1 cellular context compared by ENCODE assay signal in the genomic region with DNA sequence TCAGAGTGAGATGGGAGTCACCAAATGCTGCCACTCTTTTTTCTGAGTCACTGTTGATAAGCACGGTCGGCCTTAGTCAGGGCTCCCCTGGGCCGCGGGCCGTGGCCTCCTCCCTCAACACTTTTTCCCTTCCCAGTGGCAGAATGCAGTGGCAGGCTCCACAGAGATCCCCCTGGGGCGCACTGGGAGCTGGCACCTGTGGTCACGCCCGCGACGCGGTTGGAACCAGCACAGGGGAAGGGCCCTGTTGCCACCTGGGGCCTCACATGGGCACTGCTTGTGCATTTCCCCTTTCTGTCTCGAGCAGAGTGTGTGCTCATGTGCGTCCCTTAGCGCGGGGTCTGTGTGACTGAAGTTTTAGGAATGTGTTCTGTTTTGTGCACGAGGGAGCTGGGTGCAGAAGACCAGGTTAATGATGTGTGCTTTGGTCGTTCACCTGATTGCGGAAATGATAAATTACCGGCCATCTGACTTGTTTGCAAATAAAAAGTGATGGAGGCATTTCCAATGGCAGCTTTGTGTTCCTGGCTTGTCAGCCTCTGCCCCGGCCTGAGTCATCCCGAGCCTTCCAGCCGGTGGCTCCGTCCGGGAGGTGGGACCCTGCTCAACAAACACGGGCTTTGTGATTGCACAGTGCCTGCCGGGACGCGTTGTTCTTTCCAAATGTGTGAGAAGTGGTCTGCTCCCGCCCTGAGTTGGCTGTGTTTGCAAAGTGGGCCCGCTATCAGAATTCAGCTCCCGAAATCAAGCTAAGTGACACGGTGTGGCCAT.
TF ChIP-seq lines count a peak whose summit lies in the region.

No MANE protein-coding gene starts in this region.

TF ChIP-seq in HepG2, 621 proteins besides CTCF, POLR2A, EP300 and RAD21 (continued from another document):
- TF ChIP-seq, protein P1, sequence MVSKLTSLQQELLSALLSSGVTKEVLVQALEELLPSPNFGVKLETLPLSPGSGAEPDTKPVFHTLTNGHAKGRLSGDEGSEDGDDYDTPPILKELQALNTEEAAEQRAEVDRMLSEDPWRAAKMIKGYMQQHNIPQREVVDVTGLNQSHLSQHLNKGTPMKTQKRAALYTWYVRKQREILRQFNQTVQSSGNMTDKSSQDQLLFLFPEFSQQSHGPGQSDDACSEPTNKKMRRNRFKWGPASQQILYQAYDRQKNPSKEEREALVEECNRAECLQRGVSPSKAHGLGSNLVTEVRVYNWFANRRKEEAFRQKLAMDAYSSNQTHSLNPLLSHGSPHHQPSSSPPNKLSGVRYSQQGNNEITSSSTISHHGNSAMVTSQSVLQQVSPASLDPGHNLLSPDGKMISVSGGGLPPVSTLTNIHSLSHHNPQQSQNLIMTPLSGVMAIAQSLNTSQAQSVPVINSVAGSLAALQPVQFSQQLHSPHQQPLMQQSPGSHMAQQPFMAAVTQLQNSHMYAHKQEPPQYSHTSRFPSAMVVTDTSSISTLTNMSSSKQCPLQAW (CRISPR knock-in tag; IDR thresholded peaks at IDR 0.05), result peak; percentile 46; the same call in 1 of the 2 replicates
- no peak for TF ChIP-seq MTF1 (CRISPR knock-in tag; IDR thresholded peaks at IDR 0.05)
- TF ChIP-seq MLLT10 (CRISPR knock-in tag; IDR thresholded peaks at IDR 0.05), result no peak
- TF ChIP-seq MYNN (CRISPR knock-in tag; IDR thresholded peaks at IDR 0.05; ENCODE audit: low read depth), result no peak
- TF ChIP-seq, protein P2, sequence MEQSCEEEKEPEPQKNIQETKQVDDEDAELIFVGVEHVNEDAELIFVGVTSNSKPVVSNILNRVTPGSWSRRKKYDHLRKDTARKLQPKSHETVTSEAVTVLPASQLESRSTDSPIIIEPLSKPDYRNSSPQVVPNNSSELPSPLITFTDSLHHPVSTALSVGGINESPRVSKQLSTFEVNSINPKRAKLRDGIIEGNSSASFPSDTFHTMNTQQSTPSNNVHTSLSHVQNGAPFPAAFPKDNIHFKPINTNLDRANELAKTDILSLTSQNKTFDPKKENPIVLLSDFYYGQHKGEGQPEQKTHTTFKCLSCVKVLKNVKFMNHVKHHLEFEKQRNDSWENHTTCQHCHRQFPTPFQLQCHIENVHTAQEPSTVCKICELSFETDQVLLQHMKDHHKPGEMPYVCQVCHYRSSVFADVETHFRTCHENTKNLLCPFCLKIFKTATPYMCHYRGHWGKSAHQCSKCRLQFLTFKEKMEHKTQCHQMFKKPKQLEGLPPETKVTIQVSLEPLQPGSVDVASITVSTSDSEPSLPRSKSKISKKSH (CRISPR knock-in tag; IDR thresholded peaks at IDR 0.05; ENCODE audit: borderline replicate concordance), result no peak
- TF ChIP-seq, protein P3, sequence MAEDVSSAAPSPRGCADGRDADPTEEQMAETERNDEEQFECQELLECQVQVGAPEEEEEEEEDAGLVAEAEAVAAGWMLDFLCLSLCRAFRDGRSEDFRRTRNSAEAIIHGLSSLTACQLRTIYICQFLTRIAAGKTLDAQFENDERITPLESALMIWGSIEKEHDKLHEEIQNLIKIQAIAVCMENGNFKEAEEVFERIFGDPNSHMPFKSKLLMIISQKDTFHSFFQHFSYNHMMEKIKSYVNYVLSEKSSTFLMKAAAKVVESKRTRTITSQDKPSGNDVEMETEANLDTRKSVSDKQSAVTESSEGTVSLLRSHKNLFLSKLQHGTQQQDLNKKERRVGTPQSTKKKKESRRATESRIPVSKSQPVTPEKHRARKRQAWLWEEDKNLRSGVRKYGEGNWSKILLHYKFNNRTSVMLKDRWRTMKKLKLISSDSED (CRISPR knock-in tag; IDR thresholded peaks at IDR 0.05), result no peak
- no peak for TF ChIP-seq EED (CRISPR knock-in tag; IDR thresholded peaks at IDR 0.05)
- TF ChIP-seq TEAD3 (CRISPR knock-in tag; optimal IDR thresholded peaks at IDR 0.05; ENCODE audit: borderline replicate concordance), result peak; percentile 11
- TF ChIP-seq ARHGAP35 (CRISPR knock-in tag; IDR thresholded peaks at IDR 0.05; ENCODE audit: borderline replicate concordance), result no peak
- TF ChIP-seq ZEB1 (IDR thresholded peaks at IDR 0.05; ENCODE audit: insufficient replicate concordance, low read depth), result no peak
- no peak for TF ChIP-seq NFKB2 (CRISPR knock-in tag; IDR thresholded peaks at IDR 0.05; ENCODE audit: borderline replicate concordance)
- TF ChIP-seq NBN (conservative IDR thresholded peaks at IDR 0.05), result no peak
- no peak for TF ChIP-seq ZNF891 (CRISPR knock-in tag; IDR thresholded peaks at IDR 0.05)
- TF ChIP-seq, protein P4, sequence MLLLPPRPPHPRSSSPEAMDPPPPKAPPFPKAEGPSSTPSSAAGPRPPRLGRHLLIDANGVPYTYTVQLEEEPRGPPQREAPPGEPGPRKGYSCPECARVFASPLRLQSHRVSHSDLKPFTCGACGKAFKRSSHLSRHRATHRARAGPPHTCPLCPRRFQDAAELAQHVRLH (CRISPR knock-in tag; IDR thresholded peaks at IDR 0.05; ENCODE audit: borderline replicate concordance, low read depth), result 0 out of 2 replicates have a peak, but pooled peaks have one; percentile 20
- TF ChIP-seq WIZ (CRISPR knock-in tag; IDR thresholded peaks at IDR 0.05), result no peak
- peak; percentile 51 for TF ChIP-seq ZFY (CRISPR knock-in tag; IDR thresholded peaks at IDR 0.05)
- no peak for TF ChIP-seq ZFP62 (CRISPR knock-in tag; IDR thresholded peaks at IDR 0.05)
- peak; percentile 20; the same call in 1 of the 2 replicates for TF ChIP-seq NCOA2 (CRISPR knock-in tag; IDR thresholded peaks at IDR 0.05)
- TF ChIP-seq NR1H2 (CRISPR knock-in tag; IDR thresholded peaks at IDR 0.05; ENCODE audit: borderline replicate concordance, low read depth), result no peak
- TF ChIP-seq, protein P5, sequence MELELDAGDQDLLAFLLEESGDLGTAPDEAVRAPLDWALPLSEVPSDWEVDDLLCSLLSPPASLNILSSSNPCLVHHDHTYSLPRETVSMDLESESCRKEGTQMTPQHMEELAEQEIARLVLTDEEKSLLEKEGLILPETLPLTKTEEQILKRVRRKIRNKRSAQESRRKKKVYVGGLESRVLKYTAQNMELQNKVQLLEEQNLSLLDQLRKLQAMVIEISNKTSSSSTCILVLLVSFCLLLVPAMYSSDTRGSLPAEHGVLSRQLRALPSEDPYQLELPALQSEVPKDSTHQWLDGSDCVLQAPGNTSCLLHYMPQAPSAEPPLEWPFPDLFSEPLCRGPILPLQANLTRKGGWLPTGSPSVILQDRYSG (CRISPR knock-in tag; IDR thresholded peaks at IDR 0.05), result no peak
- no peak for TF ChIP-seq ZNF121 (CRISPR knock-in tag; IDR thresholded peaks at IDR 0.05)
- no peak for TF ChIP-seq TAF15 (IDR thresholded peaks at IDR 0.05; ENCODE audit: low read depth, low read length, poor library complexity, severe bottlenecking)
- TF ChIP-seq GFI1 (CRISPR knock-in tag; IDR thresholded peaks at IDR 0.05; ENCODE audit: borderline replicate concordance), result no peak
- TF ChIP-seq, protein P6, sequence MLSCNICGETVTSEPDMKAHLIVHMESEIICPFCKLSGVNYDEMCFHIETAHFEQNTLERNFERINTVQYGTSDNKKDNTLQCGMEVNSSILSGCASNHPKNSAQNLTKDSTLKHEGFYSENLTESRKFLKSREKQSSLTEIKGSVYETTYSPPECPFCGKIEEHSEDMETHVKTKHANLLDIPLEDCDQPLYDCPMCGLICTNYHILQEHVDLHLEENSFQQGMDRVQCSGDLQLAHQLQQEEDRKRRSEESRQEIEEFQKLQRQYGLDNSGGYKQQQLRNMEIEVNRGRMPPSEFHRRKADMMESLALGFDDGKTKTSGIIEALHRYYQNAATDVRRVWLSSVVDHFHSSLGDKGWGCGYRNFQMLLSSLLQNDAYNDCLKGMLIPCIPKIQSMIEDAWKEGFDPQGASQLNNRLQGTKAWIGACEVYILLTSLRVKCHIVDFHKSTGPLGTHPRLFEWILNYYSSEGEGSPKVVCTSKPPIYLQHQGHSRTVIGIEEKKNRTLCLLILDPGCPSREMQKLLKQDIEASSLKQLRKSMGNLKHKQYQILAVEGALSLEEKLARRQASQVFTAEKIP (CRISPR knock-in tag; IDR thresholded peaks at IDR 0.05; ENCODE audit: borderline replicate concordance), result no peak
- TF ChIP-seq ESRRA (CRISPR knock-in tag; IDR thresholded peaks at IDR 0.05; ENCODE audit: low read depth), result no peak
- no peak for TF ChIP-seq SIX4 (CRISPR knock-in tag; IDR thresholded peaks at IDR 0.05)
- peak; percentile 94 for TF ChIP-seq TBX2 (CRISPR knock-in tag; IDR thresholded peaks at IDR 0.05; ENCODE audit: borderline replicate concordance)
- TF ChIP-seq, protein P7, sequence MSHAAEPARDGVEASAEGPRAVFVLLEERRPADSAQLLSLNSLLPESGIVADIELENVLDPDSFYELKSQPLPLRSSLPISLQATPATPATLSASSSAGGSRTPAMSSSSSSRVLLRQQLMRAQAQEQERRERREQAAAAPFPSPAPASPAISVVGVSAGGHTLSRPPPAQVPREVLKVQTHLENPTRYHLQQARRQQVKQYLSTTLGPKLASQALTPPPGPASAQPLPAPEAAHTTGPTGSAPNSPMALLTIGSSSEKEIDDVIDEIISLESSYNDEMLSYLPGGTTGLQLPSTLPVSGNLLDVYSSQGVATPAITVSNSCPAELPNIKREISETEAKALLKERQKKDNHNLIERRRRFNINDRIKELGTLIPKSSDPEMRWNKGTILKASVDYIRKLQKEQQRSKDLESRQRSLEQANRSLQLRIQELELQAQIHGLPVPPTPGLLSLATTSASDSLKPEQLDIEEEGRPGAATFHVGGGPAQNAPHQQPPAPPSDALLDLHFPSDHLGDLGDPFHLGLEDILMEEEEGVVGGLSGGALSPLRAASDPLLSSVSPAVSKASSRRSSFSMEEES (CRISPR knock-in tag; IDR thresholded peaks at IDR 0.05), result peak; percentile 68; the same call in 1 of the 2 replicates
- no peak for TF ChIP-seq MIER3 (CRISPR knock-in tag; IDR thresholded peaks at IDR 0.05; ENCODE audit: borderline replicate concordance)
- no peak for TF ChIP-seq HNF4G (IDR thresholded peaks at IDR 0.05; ENCODE audit: borderline replicate concordance, low read depth, low read length)
- no peak for TF ChIP-seq HNF4G (CRISPR knock-in tag; IDR thresholded peaks at IDR 0.05; ENCODE audit: borderline replicate concordance, low read depth)
- 0 out of 2 replicates have a peak, but pooled peaks have one; percentile 23 for TF ChIP-seq ERF (CRISPR knock-in tag; IDR thresholded peaks at IDR 0.05)
- peak; percentile 13 for TF ChIP-seq XRCC5 (optimal IDR thresholded peaks at IDR 0.05; ENCODE audit: low read length)
- no peak for TF ChIP-seq RFXAP (CRISPR knock-in tag; IDR thresholded peaks at IDR 0.05; ENCODE audit: borderline replicate concordance)
- TF ChIP-seq RFX1 (IDR thresholded peaks at IDR 0.05), result no peak
- 0 out of 2 replicates have a peak, but pooled peaks have one; percentile 35 for TF ChIP-seq ZNF563 (CRISPR knock-in tag; IDR thresholded peaks at IDR 0.05)
- TF ChIP-seq HNRNPLL (IDR thresholded peaks at IDR 0.05; ENCODE audit: low read depth, low read length, poor library complexity, severe bottlenecking), result peak; percentile 42
- TF ChIP-seq, protein P8, sequence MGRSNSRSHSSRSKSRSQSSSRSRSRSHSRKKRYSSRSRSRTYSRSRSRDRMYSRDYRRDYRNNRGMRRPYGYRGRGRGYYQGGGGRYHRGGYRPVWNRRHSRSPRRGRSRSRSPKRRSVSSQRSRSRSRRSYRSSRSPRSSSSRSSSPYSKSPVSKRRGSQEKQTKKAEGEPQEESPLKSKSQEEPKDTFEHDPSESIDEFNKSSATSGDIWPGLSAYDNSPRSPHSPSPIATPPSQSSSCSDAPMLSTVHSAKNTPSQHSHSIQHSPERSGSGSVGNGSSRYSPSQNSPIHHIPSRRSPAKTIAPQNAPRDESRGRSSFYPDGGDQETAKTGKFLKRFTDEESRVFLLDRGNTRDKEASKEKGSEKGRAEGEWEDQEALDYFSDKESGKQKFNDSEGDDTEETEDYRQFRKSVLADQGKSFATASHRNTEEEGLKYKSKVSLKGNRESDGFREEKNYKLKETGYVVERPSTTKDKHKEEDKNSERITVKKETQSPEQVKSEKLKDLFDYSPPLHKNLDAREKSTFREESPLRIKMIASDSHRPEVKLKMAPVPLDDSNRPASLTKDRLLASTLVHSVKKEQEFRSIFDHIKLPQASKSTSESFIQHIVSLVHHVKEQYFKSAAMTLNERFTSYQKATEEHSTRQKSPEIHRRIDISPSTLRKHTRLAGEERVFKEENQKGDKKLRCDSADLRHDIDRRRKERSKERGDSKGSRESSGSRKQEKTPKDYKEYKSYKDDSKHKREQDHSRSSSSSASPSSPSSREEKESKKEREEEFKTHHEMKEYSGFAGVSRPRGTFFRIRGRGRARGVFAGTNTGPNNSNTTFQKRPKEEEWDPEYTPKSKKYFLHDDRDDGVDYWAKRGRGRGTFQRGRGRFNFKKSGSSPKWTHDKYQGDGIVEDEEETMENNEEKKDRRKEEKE (IDR thresholded peaks at IDR 0.05), result no peak
- TF ChIP-seq, protein P9, sequence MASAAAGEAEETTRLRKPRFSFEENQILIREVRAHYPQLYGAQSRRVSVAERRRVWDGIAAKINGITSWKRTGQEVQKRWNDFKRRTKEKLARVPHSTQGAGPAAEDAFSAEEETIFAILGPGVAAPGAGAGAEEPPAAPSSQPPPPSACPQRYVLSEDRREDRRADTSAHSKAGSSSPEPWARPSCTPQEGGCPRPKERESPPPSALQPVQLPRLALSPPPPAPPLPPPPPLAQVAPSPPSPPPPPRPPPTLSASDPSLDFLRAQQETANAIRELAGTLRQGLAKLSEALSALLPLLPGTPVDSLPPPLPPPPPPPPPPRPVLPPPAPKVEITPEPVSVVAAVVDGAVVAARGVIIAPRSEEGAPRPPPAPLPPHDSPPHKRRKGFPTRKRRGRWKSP (CRISPR knock-in tag; IDR thresholded peaks at IDR 0.05), result peak; percentile 76
- TF ChIP-seq DR1 (CRISPR knock-in tag; IDR thresholded peaks at IDR 0.05), result no peak; the same call in 1 of the 2 replicates
- no peak for TF ChIP-seq TP53 (CRISPR knock-in tag; conservative IDR thresholded peaks at IDR 0.05)
